Comparison of ENCODE assay signal across 26 cellular contexts in genomic region chr12:65886996-65887395, GRCh38.
DNase-seq lines count a peak whose midpoint lies in the region; ATAC-seq and TF ChIP-seq lines count a peak whose summit lies in the region.
"Had no signal": no experiment of that assay in that cellular context is flagged by ENCODE, and none has a peak within 500 bp of the region (broad histone marks: within the 10 kb centered on the region; RNA-seq: fewer than 3 reads in every experiment).

No MANE protein-coding gene starts in this region.

- no peaks in the 10 kb centered on the region for H3K36me3 ChIP-seq in heart left ventricle
- H3K36me3 ChIP-seq: cardiac muscle cell, lower lobe of right lung, prostate gland, uterus had no signal

- H3K27ac ChIP-seq in RWPE1 (peak overlapping the region; percentile 75), epithelial cell of prostate (peak overlapping the region; percentile 40), heart left ventricle (no peak overlapping the region)
- H3K27ac ChIP-seq: cardiac muscle cell, dorsolateral prefrontal cortex, lower lobe of right lung, prostate gland, uterus had no signal

- no peak for TF ChIP-seq POLR2A in heart left ventricle (IDR thresholded peaks at IDR 0.05)

- peak overlapping the region; percentile 83 for H3K27ac Mint-ChIP-seq in HFFc6
- H3K27ac Mint-ChIP-seq: activated CD8-positive, alpha-beta T cell treated with anti-CD3 and anti-CD28 coated beads, Interleukin-2, amount 10 ng/mL, durations not matched to agents 7 days and 5 days; CD14-positive monocyte had no signal

- no peak overlapping the region for H3K4me3 ChIP-seq in heart left ventricle
- H3K4me3 ChIP-seq: cardiac muscle cell, dorsolateral prefrontal cortex, lower lobe of right lung, prostate gland, uterus had no signal

- H3K9me3 ChIP-seq in heart left ventricle: no peaks in the 10 kb centered on the region
- H3K9me3 ChIP-seq: lower lobe of right lung, prostate gland, uterus had no signal

- H3K27me3 Mint-ChIP-seq in HFFc6 (ENCODE audit: insufficient read depth): peaks cover 8% of the 10 kb centered on the region

- CTCF ChIA-PET in RWPE1 (lab: Yijun Ruan, JAX): no interaction called here

- no peaks in the 10 kb centered on the region for H3K27me3 ChIP-seq in heart left ventricle
- H3K27me3 ChIP-seq: cardiac muscle cell, uterus had no signal

- H3K4me1 Mint-ChIP-seq in HFFc6 (ENCODE audit: low read depth): peaks cover 92% of the 10 kb centered on the region

- intact Hi-C loops in heart left ventricle (cut with DNase I): no loop called here

- no peak for ATAC-seq in heart left ventricle
- ATAC-seq in GM21717 (IDR thresholded peaks at IDR 0.05; ENCODE audit: unreplicated experiment): no peak
- ATAC-seq: activated CD8-positive, alpha-beta T cell treated with anti-CD3 and anti-CD28 coated beads, Interleukin-2, amount 10 ng/mL, durations not matched to agents 7 days and 5 days; lower lobe of right lung had no signal

- in situ Hi-C loops in ACHN (cut with HindIII; ENCODE audit: low pct_ligation_motif_present, low pct_unique_long_range_greater_than_20kb, low sequenced_read_pairs): no loop called here

- DNase-seq in ACHN (peak; percentile 42), HFFc6 (peak; percentile 58), RWPE1 (ENCODE audit: low spot score) (peak; percentile 45), epithelial cell of prostate (ENCODE audit: low read depth, low spot score) (no peak), heart left ventricle (no peak), DMS 273 (lab: John Stamatoyannopoulos, UW; ENCODE audit: unreplicated experiment) (no peak)
- no peak for DNase-seq in activated CD4-positive, alpha-beta T cell treated with anti-CD3 and anti-CD28 coated beads, Interleukin-2, amount 50 U/mL, for 1 hour
- DNase-seq: activated CD4-positive, CD25-positive, alpha-beta regulatory T cell; activated CD8-positive, alpha-beta T cell treated with anti-CD3 and anti-CD28 coated beads, Interleukin-2, amount 10 ng/mL, durations not matched to agents 7 days and 5 days; activated gamma-delta T cell treated with Interleukin-2 at 50 U/mL for 16 hours; activated T-cell treated with anti-CD3 and anti-CD28 coated beads, Interleukin-2, amount 50 U/mL, for 1 hour; amniotic stem cell; dorsolateral prefrontal cortex; islet precursor cell; Kasumi-1; lower lobe of right lung; NCI-H1105; NCI-H2029 treated with DMSO at 0.1 percent for 48 hours; NCI-H510A; substantia nigra; T1000; uterus had no signal

- WGBS in heart left ventricle, 4 donors: 87 to 92% (median 90%) methylated on average over 4 of the region's 4 CpGs

- POLR2A ChIA-PET in RWPE1 (lab: Yijun Ruan, JAX; ENCODE audit: low non-redundant PET): no interaction called here

- peak overlapping the region; percentile 38 for H3K4me3 Mint-ChIP-seq in HFFc6
- H3K4me3 Mint-ChIP-seq: activated CD8-positive, alpha-beta T cell treated with anti-CD3 and anti-CD28 coated beads, Interleukin-2, amount 10 ng/mL, durations not matched to agents 7 days and 5 days; CD14-positive monocyte had no signal

- H3K36me3 Mint-ChIP-seq in HFFc6 (ENCODE audit: low read depth): peaks cover 57% of the 10 kb centered on the region
- H3K36me3 Mint-ChIP-seq: CD14-positive monocyte had no signal

- H3K4me1 ChIP-seq in heart left ventricle: peaks cover 0 to 29% (median 14%) of the 10 kb centered on the region in 12 donors
- H3K4me1 ChIP-seq: prostate gland had no signal

- no peaks in the 10 kb centered on the region for H3K9me3 Mint-ChIP-seq in HFFc6
- H3K9me3 Mint-ChIP-seq: CD14-positive monocyte had no signal

- no peak for TF ChIP-seq CTCF in HFFc6 (IDR thresholded peaks at IDR 0.05)
- no peak for TF ChIP-seq CTCF in RWPE1 (conservative IDR thresholded peaks at IDR 0.05; ENCODE audit: low read depth)
- no peak for TF ChIP-seq CTCF in heart left ventricle (IDR thresholded peaks at IDR 0.05)

Comparison
In these comparisons a context has a peak if more than half of its experiments do, and no peak if none do; other contexts are left out.
1. DNase-seq: peak in ACHN (single experiment), HFFc6 (single experiment) and RWPE1 (single experiment); none in epithelial cell of prostate (single experiment), heart left ventricle (0 of 5), activated CD4-positive, alpha-beta T cell treated with anti-CD3 and anti-CD28 coated beads, Interleukin-2, amount 50 U/mL, for 1 hour (single experiment) and DMS 273 (single experiment).
2. H3K27ac ChIP-seq: peak in RWPE1 (single experiment) and epithelial cell of prostate (single experiment); none in heart left ventricle (0 of 12).